ENCODE assay signal across 8 cellular contexts in the genomic region with DNA sequence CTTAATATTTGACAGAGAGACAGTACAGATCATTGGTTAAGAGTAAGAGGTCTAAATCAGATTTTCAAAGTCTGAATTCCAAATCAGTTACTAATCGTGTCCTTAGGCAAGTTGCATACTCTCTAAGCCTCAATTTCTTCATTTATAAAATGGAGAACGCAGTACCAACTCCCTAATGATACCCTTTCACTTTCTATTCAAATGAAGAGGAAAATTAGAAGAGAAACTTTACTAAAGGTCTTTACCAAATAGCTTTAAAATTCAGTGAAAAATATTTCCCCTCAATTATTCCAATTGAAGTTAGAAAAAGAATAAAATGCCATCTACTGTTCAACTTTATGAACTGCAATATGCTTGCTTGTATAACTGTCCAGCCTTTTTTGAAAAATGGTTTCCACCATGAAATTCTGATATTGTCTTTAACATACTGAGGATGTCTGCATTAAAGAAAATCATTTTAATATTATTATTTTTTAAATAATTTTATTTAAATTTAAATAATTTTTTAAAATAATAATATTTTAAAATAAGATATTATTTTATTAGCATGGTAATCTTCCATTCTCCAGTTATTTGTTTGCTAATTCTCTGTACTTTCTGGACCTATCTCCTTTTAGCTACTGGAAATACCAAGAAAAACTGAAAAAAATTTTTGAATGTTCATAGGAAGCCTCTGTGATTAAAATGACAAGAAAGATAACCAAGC. TPM values are rescaled to one million over a fixed set of nuclear protein-coding genes. Genes with fewer than 3 reads are reported as not detected.
DNase-seq lines count a peak whose midpoint lies in the region; ATAC-seq, FAIRE-seq and TF ChIP-seq lines count a peak whose summit lies in the region.

No MANE protein-coding gene starts in this region.

- no peaks in the 10 kb centered on the region for H3K9me3 ChIP-seq in SU-DHL-6 (ENCODE audit: insufficient read depth, low read length)
- no peaks in the 10 kb centered on the region for H3K9me3 ChIP-seq in small intestine (ENCODE audit: control insufficient read depth, low read depth)

- H4K20me1 ChIP-seq in KMS-11 (ENCODE audit: insufficient read depth) (no peaks in the 10 kb centered on the region), SU-DHL-6 (ENCODE audit: low read depth, low read length) (no peaks in the 10 kb centered on the region)

- ATAC-seq in foreskin keratinocyte, result peak; percentile 77
- no peak for ATAC-seq in GM18502 (IDR thresholded peaks at IDR 0.05; ENCODE audit: poor library complexity, unreplicated experiment)

- H3K36me3 ChIP-seq in KMS-11 (ENCODE audit: insufficient read depth) (peaks cover 2% of the 10 kb centered on the region; the same call in 1 of the 2 replicates), SU-DHL-6 (ENCODE audit: low read length) (peaks cover 29% of the 10 kb centered on the region; the same call in 1 of the 2 replicates), small intestine (ENCODE audit: control insufficient read depth in 2 of 2, insufficient read depth in 2 of 2, low read length in 2 of 2) (peaks cover 2 to 5% of the 10 kb centered on the region in 2 donors)

- peak; percentile 87 for TF ChIP-seq CTCF in KMS-11 (conservative IDR thresholded peaks at IDR 0.05; ENCODE audit: low read depth, low read length)
- peak; percentile 18 for TF ChIP-seq CTCF in SU-DHL-6 (IDR thresholded peaks at IDR 0.05; ENCODE audit: insufficient read depth, low read length, poor library complexity, severe bottlenecking)
- TF ChIP-seq CTCF in foreskin keratinocyte (conservative IDR thresholded peaks at IDR 0.05), result peak; percentile 77

- H3K27me3 ChIP-seq in KMS-11 (ENCODE audit: insufficient read depth, low read depth), result no peaks in the 10 kb centered on the region
- H3K27me3 ChIP-seq in SU-DHL-6 (ENCODE audit: low read length), result no peaks in the 10 kb centered on the region
- H3K27me3 ChIP-seq in foreskin keratinocyte, result no peaks in the 10 kb centered on the region
- no peaks in the 10 kb centered on the region for H3K27me3 ChIP-seq in small intestine (ENCODE audit: control insufficient read depth in 2 of 2, insufficient read depth in 2 of 2, low read length in 2 of 2)

- 39 to 61% (median 50%) methylated on average over 2 of the region's 2 CpGs for WGBS in small intestine, 3 donors

- no peak overlapping the region for H3K4me2 ChIP-seq in KMS-11
- H3K4me2 ChIP-seq in SU-DHL-6 (ENCODE audit: low read depth, low read length, poor library complexity, severe bottlenecking), result no peak overlapping the region

- H3K27ac ChIP-seq in KMS-11, result no peak overlapping the region
- H3K27ac ChIP-seq in SU-DHL-6 (ENCODE audit: low read depth, low read length), result no peak overlapping the region
- no peak overlapping the region for H3K27ac ChIP-seq in foreskin keratinocyte
- H3K27ac ChIP-seq in small intestine (ENCODE audit: low read depth in 1 of 2, low read length in 1 of 2), result no peak overlapping the region

- peaks cover 8% of the 10 kb centered on the region for H3F3A ChIP-seq in SU-DHL-6 (ENCODE audit: insufficient read depth)

- H3K9me2 ChIP-seq in SU-DHL-6 (replicated peaks; ENCODE audit: insufficient read depth, low read length), result no peaks in the 10 kb centered on the region

- DNase-seq in DMS53 treated with DMSO at 0.1 percent for 48 hours (lab: John Stamatoyannopoulos, UW; ENCODE audit: unreplicated experiment) (peak; percentile 39), foreskin keratinocyte (peak; percentile 31 to 59), small intestine (peak; percentile 58), GF-D8 (lab: John Stamatoyannopoulos, UW) (no peak)
- DNase-seq in effector CD8-positive, alpha-beta T cell (lab: John Stamatoyannopoulos, UW), result no peak

- H3K4me1 ChIP-seq in KMS-11 (ENCODE audit: low read depth, poor library complexity, severe bottlenecking) (no peaks in the 10 kb centered on the region), foreskin keratinocyte (peaks cover 13% of the 10 kb centered on the region), small intestine (ENCODE audit: control insufficient read depth in 2 of 2, insufficient read depth in 1 of 2, low read depth in 1 of 2, low read length in 1 of 2) (no peaks in the 10 kb centered on the region)

- H2AFZ ChIP-seq in KMS-11 (ENCODE audit: low read depth) (no peak overlapping the region), SU-DHL-6 (ENCODE audit: low read depth, low read length, severe bottlenecking) (no peak overlapping the region)

- H3K4me3 ChIP-seq in KMS-11 (IDR thresholded peaks at IDR 0.05; ENCODE audit: insufficient read depth, low read depth, low read length), result no peak overlapping the region
- no peak overlapping the region for H3K4me3 ChIP-seq in SU-DHL-6 (ENCODE audit: insufficient read depth, low read length, poor library complexity, severe bottlenecking)
- H3K4me3 ChIP-seq in small intestine (ENCODE audit: low read depth in 1 of 2, low read length in 2 of 2), result no peak overlapping the region

- H3K79me2 ChIP-seq in KMS-11 (ENCODE audit: insufficient read depth, low read depth) (no peaks in the 10 kb centered on the region), SU-DHL-6 (ENCODE audit: insufficient read depth, low read length) (no peaks in the 10 kb centered on the region)

- H3K9ac ChIP-seq in KMS-11 (no peak overlapping the region), SU-DHL-6 (ENCODE audit: low read length) (no peak overlapping the region)

- FAIRE-seq in small intestine (lab: Jason Lieb, UNC), result peak; percentile 97

RNA-seq across cellular contexts. Expression of a gene that starts 36.0 kb away (rescaled TPM):
- 9.0 and 11.1 TPM in 2 replicates for total RNA-seq in foreskin keratinocyte
- polyA plus RNA-seq in foreskin keratinocyte, result 5.4 and 7.3 TPM in 2 replicates
- polyA plus RNA-seq in small intestine, result 1 to 10 TPM; 4.3 to 9.0 (median 4.9) TPM

Comparison
In these comparisons a context has a peak if more than half of its experiments do, and no peak if none do; other contexts are left out.
1. DNase-seq: peak in DMS53 treated with DMSO at 0.1 percent for 48 hours (single experiment), foreskin keratinocyte (2 of 2) and small intestine (single experiment); none in effector CD8-positive, alpha-beta T cell (single experiment) and GF-D8 (single experiment).
2. CTCF ChIP-seq: peak in every context shown above with its lines; median percentile 87 in KMS-11; 77 in foreskin keratinocyte; 18 in SU-DHL-6.